ENCODE assay signal across 2 cellular contexts in the genomic region with DNA sequence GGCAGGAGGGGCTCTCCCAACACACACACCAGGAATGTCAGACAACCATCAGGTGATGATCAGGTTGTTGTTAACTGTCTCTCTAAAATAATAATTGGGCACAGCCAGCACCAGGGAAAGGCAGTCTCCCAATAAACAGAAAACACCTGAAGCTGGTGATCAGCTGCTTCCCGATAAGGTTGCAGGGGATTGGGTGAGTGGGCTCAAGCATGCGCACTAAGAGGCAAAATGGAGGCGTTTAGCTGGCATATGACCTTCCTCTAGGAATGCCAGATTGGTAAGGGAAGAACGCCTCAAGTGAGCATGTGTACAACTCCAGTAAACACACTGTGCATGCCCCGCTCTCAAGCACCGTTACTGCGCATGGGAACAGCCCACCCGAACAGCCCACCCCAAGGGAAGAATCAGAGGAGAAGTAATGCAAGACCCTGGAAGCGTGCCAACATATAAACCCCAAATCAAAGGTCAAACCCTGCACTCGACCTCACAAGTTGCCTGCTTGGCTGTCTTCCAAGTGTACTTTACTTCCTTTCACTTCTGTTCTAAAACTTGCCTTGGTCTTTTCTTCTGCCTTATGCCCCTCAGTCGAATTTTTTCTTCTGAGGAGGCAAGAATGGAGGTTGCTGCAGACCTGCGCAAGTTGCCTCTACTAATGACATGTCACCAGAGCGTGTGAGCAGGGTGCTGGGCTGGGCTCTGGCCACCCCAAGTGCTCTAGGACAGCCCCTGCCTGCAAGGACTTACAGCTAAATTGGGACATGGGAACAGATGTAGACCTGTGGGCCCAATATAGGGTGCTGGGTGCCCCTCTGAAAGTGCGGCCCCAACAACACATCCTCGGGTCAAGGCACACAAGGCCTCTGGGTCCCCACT.
TF ChIP-seq lines count a peak whose summit lies in the region.

No MANE protein-coding gene starts in this region.

TF ChIP-seq in A549, 52 proteins besides CTCF, POLR2A, EP300 and RAD21 (continued from another document):
- TF ChIP-seq, protein P1, sequence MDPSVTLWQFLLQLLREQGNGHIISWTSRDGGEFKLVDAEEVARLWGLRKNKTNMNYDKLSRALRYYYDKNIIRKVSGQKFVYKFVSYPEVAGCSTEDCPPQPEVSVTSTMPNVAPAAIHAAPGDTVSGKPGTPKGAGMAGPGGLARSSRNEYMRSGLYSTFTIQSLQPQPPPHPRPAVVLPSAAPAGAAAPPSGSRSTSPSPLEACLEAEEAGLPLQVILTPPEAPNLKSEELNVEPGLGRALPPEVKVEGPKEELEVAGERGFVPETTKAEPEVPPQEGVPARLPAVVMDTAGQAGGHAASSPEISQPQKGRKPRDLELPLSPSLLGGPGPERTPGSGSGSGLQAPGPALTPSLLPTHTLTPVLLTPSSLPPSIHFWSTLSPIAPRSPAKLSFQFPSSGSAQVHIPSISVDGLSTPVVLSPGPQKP (IDR thresholded peaks at IDR 0.05; ENCODE audit: low read depth, low read length), result no peak
- TF ChIP-seq CEBPB (IDR thresholded peaks at IDR 0.05), result no peak
- no peak for TF ChIP-seq FOSB (CRISPR knock-in tag; IDR thresholded peaks at IDR 0.05)
- no peak for TF ChIP-seq HOXA7 (CRISPR knock-in tag; IDR thresholded peaks at IDR 0.05)
- no peak for TF ChIP-seq SREBF2 (IDR thresholded peaks at IDR 0.05)
TF ChIP-seq in A549: peak in this region for 0.

TF ChIP-seq in HepG2, 621 proteins besides CTCF, POLR2A, EP300 and RAD21 (continued from another document and continues in another):
- no peak for TF ChIP-seq ZNF850 (CRISPR knock-in tag; conservative IDR thresholded peaks at IDR 0.05)
- TF ChIP-seq ZNF747 (CRISPR knock-in tag; IDR thresholded peaks at IDR 0.05; ENCODE audit: borderline replicate concordance), result no peak
- TF ChIP-seq RFXAP (CRISPR knock-in tag; IDR thresholded peaks at IDR 0.05; ENCODE audit: borderline replicate concordance), result no peak
- TF ChIP-seq, protein P2, sequence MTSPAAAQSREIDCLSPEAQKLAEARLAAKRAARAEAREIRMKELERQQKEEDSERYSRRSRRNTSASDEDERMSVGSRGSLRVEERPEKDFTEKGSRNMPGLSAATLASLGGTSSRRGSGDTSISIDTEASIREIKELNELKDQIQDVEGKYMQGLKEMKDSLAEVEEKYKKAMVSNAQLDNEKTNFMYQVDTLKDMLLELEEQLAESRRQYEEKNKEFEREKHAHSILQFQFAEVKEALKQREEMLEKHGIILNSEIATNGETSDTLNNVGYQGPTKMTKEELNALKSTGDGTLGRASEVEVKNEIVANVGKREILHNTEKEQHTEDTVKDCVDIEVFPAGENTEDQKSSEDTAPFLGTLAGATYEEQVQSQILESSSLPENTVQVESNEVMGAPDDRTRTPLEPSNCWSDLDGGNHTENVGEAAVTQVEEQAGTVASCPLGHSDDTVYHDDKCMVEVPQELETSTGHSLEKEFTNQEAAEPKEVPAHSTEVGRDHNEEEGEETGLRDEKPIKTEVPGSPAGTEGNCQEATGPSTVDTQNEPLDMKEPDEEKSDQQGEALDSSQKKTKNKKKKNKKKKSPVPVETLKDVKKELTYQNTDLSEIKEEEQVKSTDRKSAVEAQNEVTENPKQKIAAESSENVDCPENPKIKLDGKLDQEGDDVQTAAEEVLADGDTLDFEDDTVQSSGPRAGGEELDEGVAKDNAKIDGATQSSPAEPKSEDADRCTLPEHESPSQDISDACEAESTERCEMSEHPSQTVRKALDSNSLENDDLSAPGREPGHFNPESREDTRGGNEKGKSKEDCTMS (CRISPR knock-in tag; conservative IDR thresholded peaks at IDR 0.05), result no peak
- TF ChIP-seq, protein P3, sequence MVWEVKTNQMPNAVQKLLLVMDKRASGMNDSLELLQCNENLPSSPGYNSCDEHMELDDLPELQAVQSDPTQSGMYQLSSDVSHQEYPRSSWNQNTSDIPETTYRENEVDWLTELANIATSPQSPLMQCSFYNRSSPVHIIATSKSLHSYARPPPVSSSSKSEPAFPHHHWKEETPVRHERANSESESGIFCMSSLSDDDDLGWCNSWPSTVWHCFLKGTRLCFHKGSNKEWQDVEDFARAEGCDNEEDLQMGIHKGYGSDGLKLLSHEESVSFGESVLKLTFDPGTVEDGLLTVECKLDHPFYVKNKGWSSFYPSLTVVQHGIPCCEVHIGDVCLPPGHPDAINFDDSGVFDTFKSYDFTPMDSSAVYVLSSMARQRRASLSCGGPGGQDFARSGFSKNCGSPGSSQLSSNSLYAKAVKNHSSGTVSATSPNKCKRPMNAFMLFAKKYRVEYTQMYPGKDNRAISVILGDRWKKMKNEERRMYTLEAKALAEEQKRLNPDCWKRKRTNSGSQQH (CRISPR knock-in tag; IDR thresholded peaks at IDR 0.05; ENCODE audit: low read depth), result no peak
- TF ChIP-seq ZBTB42 (CRISPR knock-in tag; IDR thresholded peaks at IDR 0.05), result no peak
- TF ChIP-seq YEATS2 (CRISPR knock-in tag; IDR thresholded peaks at IDR 0.05; ENCODE audit: borderline replicate concordance), result no peak
- no peak for TF ChIP-seq CBX5 (CRISPR knock-in tag; IDR thresholded peaks at IDR 0.05; ENCODE audit: borderline replicate concordance)
- TF ChIP-seq KLF6 (CRISPR knock-in tag; IDR thresholded peaks at IDR 0.05), result no peak
- no peak for TF ChIP-seq ZNF20 (CRISPR knock-in tag; IDR thresholded peaks at IDR 0.05)
- no peak for TF ChIP-seq ZNF619 (CRISPR knock-in tag; IDR thresholded peaks at IDR 0.05)
- TF ChIP-seq SKI (IDR thresholded peaks at IDR 0.05; ENCODE audit: partially characterized antibody), result no peak
- TF ChIP-seq ZNF841 (CRISPR knock-in tag; IDR thresholded peaks at IDR 0.05; ENCODE audit: borderline replicate concordance), result no peak
- TF ChIP-seq, protein P4, sequence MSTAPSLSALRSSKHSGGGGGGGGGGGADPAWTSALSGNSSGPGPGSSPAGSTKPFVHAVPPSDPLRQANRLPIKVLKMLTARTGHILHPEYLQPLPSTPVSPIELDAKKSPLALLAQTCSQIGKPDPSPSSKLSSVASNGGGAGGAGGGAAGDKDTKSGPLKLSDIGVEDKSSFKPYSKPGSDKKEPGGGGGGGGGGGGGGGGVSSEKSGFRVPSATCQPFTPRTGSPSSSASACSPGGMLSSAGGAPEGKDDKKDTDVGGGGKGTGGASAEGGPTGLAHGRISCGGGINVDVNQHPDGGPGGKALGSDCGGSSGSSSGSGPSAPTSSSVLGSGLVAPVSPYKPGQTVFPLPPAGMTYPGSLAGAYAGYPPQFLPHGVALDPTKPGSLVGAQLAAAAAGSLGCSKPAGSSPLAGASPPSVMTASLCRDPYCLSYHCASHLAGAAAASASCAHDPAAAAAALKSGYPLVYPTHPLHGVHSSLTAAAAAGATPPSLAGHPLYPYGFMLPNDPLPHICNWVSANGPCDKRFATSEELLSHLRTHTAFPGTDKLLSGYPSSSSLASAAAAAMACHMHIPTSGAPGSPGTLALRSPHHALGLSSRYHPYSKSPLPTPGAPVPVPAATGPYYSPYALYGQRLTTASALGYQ (CRISPR knock-in tag; IDR thresholded peaks at IDR 0.05), result no peak
- 0 out of 2 replicates have a peak, but pooled peaks have one; percentile 29 for TF ChIP-seq NFIC (IDR thresholded peaks at IDR 0.05; ENCODE audit: low read length)
- TF ChIP-seq ZFP36L2 (CRISPR knock-in tag; IDR thresholded peaks at IDR 0.05), result no peak
- TF ChIP-seq ZEB1 (IDR thresholded peaks at IDR 0.05; ENCODE audit: insufficient replicate concordance, low read depth), result no peak
- TF ChIP-seq KLF15 (CRISPR knock-in tag; IDR thresholded peaks at IDR 0.05; ENCODE audit: borderline replicate concordance), result no peak
- TF ChIP-seq NR2F6 (IDR thresholded peaks at IDR 0.05), result no peak
- 0 out of 2 replicates have a peak, but pooled peaks have one; percentile 30 for TF ChIP-seq NR2F6 (CRISPR knock-in tag; IDR thresholded peaks at IDR 0.05)
- no peak for TF ChIP-seq FIP1L1 (IDR thresholded peaks at IDR 0.05; ENCODE audit: borderline replicate concordance, insufficient read depth, low read depth, low read length)
- TF ChIP-seq ZSCAN21 (CRISPR knock-in tag; IDR thresholded peaks at IDR 0.05; ENCODE audit: borderline replicate concordance), result no peak
- no peak for TF ChIP-seq ZNF180 (CRISPR knock-in tag; IDR thresholded peaks at IDR 0.05; ENCODE audit: borderline replicate concordance, low read depth)
- TF ChIP-seq ZNF512B (CRISPR knock-in tag; IDR thresholded peaks at IDR 0.05; ENCODE audit: borderline replicate concordance), result 0 out of 2 replicates have a peak, but pooled peaks have one; percentile 1
- no peak for TF ChIP-seq ZC3H13 (CRISPR knock-in tag; IDR thresholded peaks at IDR 0.05)
- TF ChIP-seq, protein P5, sequence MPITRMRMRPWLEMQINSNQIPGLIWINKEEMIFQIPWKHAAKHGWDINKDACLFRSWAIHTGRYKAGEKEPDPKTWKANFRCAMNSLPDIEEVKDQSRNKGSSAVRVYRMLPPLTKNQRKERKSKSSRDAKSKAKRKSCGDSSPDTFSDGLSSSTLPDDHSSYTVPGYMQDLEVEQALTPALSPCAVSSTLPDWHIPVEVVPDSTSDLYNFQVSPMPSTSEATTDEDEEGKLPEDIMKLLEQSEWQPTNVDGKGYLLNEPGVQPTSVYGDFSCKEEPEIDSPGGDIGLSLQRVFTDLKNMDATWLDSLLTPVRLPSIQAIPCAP (CRISPR knock-in tag; IDR thresholded peaks at IDR 0.05; ENCODE audit: low read depth), result no peak
- TF ChIP-seq BRD4 (CRISPR knock-in tag; IDR thresholded peaks at IDR 0.05), result no peak
- TF ChIP-seq ZNF367 (CRISPR knock-in tag; IDR thresholded peaks at IDR 0.05; ENCODE audit: borderline replicate concordance), result no peak
- no peak for TF ChIP-seq ZBTB4 (CRISPR knock-in tag; IDR thresholded peaks at IDR 0.05; ENCODE audit: borderline replicate concordance)
- no peak for TF ChIP-seq SRSF9 (IDR thresholded peaks at IDR 0.05; ENCODE audit: borderline replicate concordance, insufficient read depth, low read depth, low read length, poor library complexity, severe bottlenecking)
- no peak for TF ChIP-seq NPAS2 (CRISPR knock-in tag; IDR thresholded peaks at IDR 0.05; ENCODE audit: borderline replicate concordance)
- TF ChIP-seq, protein P6, sequence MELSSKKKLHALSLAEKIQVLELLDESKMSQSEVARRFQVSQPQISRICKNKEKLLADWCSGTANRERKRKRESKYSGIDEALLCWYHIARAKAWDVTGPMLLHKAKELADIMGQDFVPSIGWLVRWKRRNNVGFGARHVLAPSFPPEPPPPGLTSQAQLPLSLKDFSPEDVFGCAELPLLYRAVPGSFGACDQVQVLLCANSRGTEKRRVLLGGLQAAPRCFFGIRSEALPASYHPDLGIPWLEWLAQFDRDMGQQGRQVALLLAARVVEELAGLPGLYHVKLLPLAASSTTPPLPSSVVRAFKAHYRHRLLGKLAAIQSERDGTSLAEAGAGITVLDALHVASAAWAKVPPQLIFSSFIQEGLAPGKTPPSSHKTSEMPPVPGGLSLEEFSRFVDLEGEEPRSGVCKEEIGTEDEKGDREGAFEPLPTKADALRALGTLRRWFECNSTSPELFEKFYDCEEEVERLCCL (CRISPR knock-in tag; IDR thresholded peaks at IDR 0.05; ENCODE audit: borderline replicate concordance), result no peak
- TF ChIP-seq SOX6 (IDR thresholded peaks at IDR 0.05), result no peak
- TF ChIP-seq SOX6 (CRISPR knock-in tag; IDR thresholded peaks at IDR 0.05), result no peak
- no peak for TF ChIP-seq SIX1 (CRISPR knock-in tag; IDR thresholded peaks at IDR 0.05; ENCODE audit: borderline replicate concordance)
- no peak for TF ChIP-seq USF2 (IDR thresholded peaks at IDR 0.05; ENCODE audit: low read depth, low read length)
- no peak for TF ChIP-seq USF2 (CRISPR knock-in tag; IDR thresholded peaks at IDR 0.05; ENCODE audit: borderline replicate concordance)
- TF ChIP-seq MYC (CRISPR knock-in tag; IDR thresholded peaks at IDR 0.05; ENCODE audit: borderline replicate concordance), result 0 out of 2 replicates have a peak, but pooled peaks have one; percentile 3
